Comparison of ENCODE assay signal across 22 cellular contexts in the genomic region with DNA sequence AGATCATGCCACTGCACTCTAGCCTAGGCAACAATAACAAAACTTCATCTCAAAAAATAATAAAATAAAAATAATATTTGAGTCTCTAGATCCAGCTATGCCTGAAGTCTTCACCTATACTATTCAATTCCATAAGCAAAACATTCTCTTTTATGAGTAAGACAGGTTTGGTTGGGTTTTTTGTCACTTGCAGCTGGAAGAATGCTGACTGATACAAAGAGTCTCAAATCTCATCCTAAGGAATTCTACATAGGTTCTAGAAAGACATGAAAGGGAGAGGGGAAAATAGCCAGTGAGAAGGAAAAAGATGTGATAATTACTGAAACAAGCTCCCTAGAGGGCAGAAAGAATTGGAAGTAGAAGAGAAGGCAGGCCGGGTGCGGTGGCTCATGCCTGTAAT.
"Had no signal": no experiment of that assay in that cellular context is flagged by ENCODE, and none has a peak within 500 bp of the region (broad histone marks: within the 10 kb centered on the region; RNA-seq: fewer than 3 reads in every experiment).

No MANE protein-coding gene starts in this region.

- H3K4me1 ChIP-seq: SJSA1 had no signal

- H3K27ac ChIP-seq: KMS-11, SJSA1, SK-N-MC had no signal

- H3K9me3 ChIP-seq: SJSA1 had no signal

- DNase-seq: IMR-90, Kasumi-1, NCI-H1048, NCI-H1105 treated with DMSO at 0.1 percent for 48 hours, NCI-H1417 treated with DMSO at 0.1 percent for 48 hours, NCI-H146, NCI-H1694 treated with DMSO at 0.1 percent for 48 hours, NCI-H1930, NCI-H2081, NCI-H2107, NCI-H226, NCI-H446, NCI-H510A, NCI-H524 treated with DMSO at 0.1 percent for 48 hours, NCI-H69, NCI-H774, Right ventricle myocardium superior, RPMI8226, SIG-M5 had no signal

- H3K4me3 ChIP-seq: SJSA1, SK-N-MC had no signal

- H3K36me3 ChIP-seq: SJSA1 had no signal
